In genomic region chr11:1863352-1864215, GRCh38 we compare ENCODE assay signal across 8 cellular contexts. TPM values are rescaled to one million over a fixed set of nuclear protein-coding genes. Genes with fewer than 3 reads are reported as not detected.
DNase-seq lines count a peak whose midpoint lies in the region; ATAC-seq and TF ChIP-seq lines count a peak whose summit lies in the region.

No MANE protein-coding gene starts in this region.

- H3K4me3 ChIP-seq in endodermal cell (ENCODE audit: low read length) = no peak overlapping the region
- no peak overlapping the region for H3K4me3 ChIP-seq in upper lobe of right lung

- ATAC-seq in upper lobe of right lung (peak; percentile 88), HG02870 (IDR thresholded peaks at IDR 0.05; ENCODE audit: unreplicated experiment) (no peak)
- no peak for ATAC-seq in stimulated activated effector memory CD8-positive, alpha-beta T cell treated with anti-CD3 and anti-CD28 coated beads, Interleukin-12 subunit alpha, Interleukin-12 subunit beta, amount 100 ng/mL, for 72 hours

- intact Hi-C loops in upper lobe of right lung (cut with DNase I) = no loop called here

- no peak for TF ChIP-seq CTCF in endodermal cell (conservative IDR thresholded peaks at IDR 0.05)
- TF ChIP-seq CTCF in upper lobe of right lung (IDR thresholded peaks at IDR 0.05) = no peak

- no peak overlapping the region for H3K27ac Mint-ChIP-seq in endodermal cell
- H3K27ac Mint-ChIP-seq in stimulated activated effector memory CD8-positive, alpha-beta T cell treated with anti-CD3 and anti-CD28 coated beads, Interleukin-12 subunit alpha, Interleukin-12 subunit beta, amount 100 ng/mL, for 72 hours = no peak overlapping the region

- no peak overlapping the region for H3K4me3 Mint-ChIP-seq in endodermal cell
- H3K4me3 Mint-ChIP-seq in stimulated activated effector memory CD8-positive, alpha-beta T cell treated with anti-CD3 and anti-CD28 coated beads, Interleukin-12 subunit alpha, Interleukin-12 subunit beta, amount 100 ng/mL, for 72 hours = no peak overlapping the region

- H3K36me3 ChIP-seq in endodermal cell (ENCODE audit: control insufficient read depth, insufficient read depth, low read length) (no peaks in the 10 kb centered on the region), upper lobe of right lung (no peaks in the 10 kb centered on the region)

- peaks cover 4% of the 10 kb centered on the region for H3K27me3 Mint-ChIP-seq in endodermal cell (ENCODE audit: insufficient read depth)

- 39 to 66% methylated on average over 19 to 27 of the region's 27 CpGs for WGBS in endodermal cell (ENCODE audit: insufficient coverage in 1 of 2, insufficient read length in 1 of 2), 2 experiments

- H3K4me1 ChIP-seq in endodermal cell (ENCODE audit: control insufficient read depth, insufficient read depth, low read length) = no peaks in the 10 kb centered on the region
- peaks cover 18% of the 10 kb centered on the region for H3K4me1 ChIP-seq in upper lobe of right lung

- H3K9ac ChIP-seq in endodermal cell (ENCODE audit: extremely low read depth, low read length, poor library complexity, severe bottlenecking) = no peak overlapping the region

- no peaks in the 10 kb centered on the region for H3K9me3 Mint-ChIP-seq in endodermal cell
- no peaks in the 10 kb centered on the region for H3K9me3 Mint-ChIP-seq in stimulated activated effector memory CD8-positive, alpha-beta T cell treated with anti-CD3 and anti-CD28 coated beads, Interleukin-12 subunit alpha, Interleukin-12 subunit beta, amount 100 ng/mL, for 72 hours

- no peaks in the 10 kb centered on the region for H3K27me3 ChIP-seq in endodermal cell (ENCODE audit: control insufficient read depth, insufficient read depth, low read length, poor library complexity, severe bottlenecking)
- peaks cover 2% of the 10 kb centered on the region for H3K27me3 ChIP-seq in upper lobe of right lung

- no peaks in the 10 kb centered on the region for H3K36me3 Mint-ChIP-seq in endodermal cell (ENCODE audit: low read depth)
- peaks cover 48% of the 10 kb centered on the region for H3K36me3 Mint-ChIP-seq in stimulated activated effector memory CD8-positive, alpha-beta T cell treated with anti-CD3 and anti-CD28 coated beads, Interleukin-12 subunit alpha, Interleukin-12 subunit beta, amount 100 ng/mL, for 72 hours

- H3K27ac ChIP-seq in endodermal cell (ENCODE audit: low read depth, low read length) (no peak overlapping the region), upper lobe of right lung (no peak overlapping the region)

- DNase-seq in DMS153 (lab: John Stamatoyannopoulos, UW) (peak; percentile 74), NCI-H460 (ENCODE audit: extremely low read depth, low read depth) (peak; percentile 43), endodermal cell (peak; percentile 72), mesenteric fat pad (ENCODE audit: low spot score) (peak; percentile 94), upper lobe of right lung (peak; percentile 82)
- DNase-seq in activated effector memory CD4-positive, alpha-beta T cell treated with Interleukin-2 at 50 U/mL for 16 hours = no peak
- no peak for DNase-seq in stimulated activated effector memory CD8-positive, alpha-beta T cell treated with anti-CD3 and anti-CD28 coated beads, Interleukin-12 subunit alpha, Interleukin-12 subunit beta, amount 100 ng/mL, for 72 hours (ENCODE audit: low spot score in 2 of 2)

- no peaks in the 10 kb centered on the region for H3K4me1 Mint-ChIP-seq in endodermal cell
- H3K4me1 Mint-ChIP-seq in stimulated activated effector memory CD8-positive, alpha-beta T cell treated with anti-CD3 and anti-CD28 coated beads, Interleukin-12 subunit alpha, Interleukin-12 subunit beta, amount 100 ng/mL, for 72 hours = peaks cover 16% of the 10 kb centered on the region

- H3K9me3 ChIP-seq in endodermal cell (ENCODE audit: control insufficient read depth, low read length) (no peaks in the 10 kb centered on the region), upper lobe of right lung (no peaks in the 10 kb centered on the region)

RNA-seq across cellular contexts. Expression of gene LSP1, which starts 10.7 kb away (rescaled TPM):
- total RNA-seq in NCI-H460 (2014; rRNA removed; shearing (Covaris generic)) = not detected in 2 replicates
- polyA plus RNA-seq in NCI-H460 (2014; cell fraction: nucleus; rRNA removed) = not detected in 2 replicates
- total RNA-seq in endodermal cell = not detected
- polyA plus RNA-seq in endodermal cell (2013, experiment 1 of 2) = not detected
- 0.25 TPM for polyA plus RNA-seq in endodermal cell (2013, experiment 2 of 2)
- 46.4 TPM for total RNA-seq in mesenteric fat pad
- 78.2 TPM for total RNA-seq in upper lobe of right lung

RNA-seq across cellular contexts. Expression of gene TNNI2, which starts 24.8 kb away (rescaled TPM):
- total RNA-seq in NCI-H460 (2014; rRNA removed; shearing (Covaris generic)) = not detected in 2 replicates
- not detected in 2 replicates for polyA plus RNA-seq in NCI-H460 (2014; cell fraction: nucleus; rRNA removed)
- not detected for total RNA-seq in endodermal cell
- polyA plus RNA-seq in endodermal cell (2013, experiment 1 of 2) = not detected
- not detected for polyA plus RNA-seq in endodermal cell (2013, experiment 2 of 2)
- total RNA-seq in mesenteric fat pad = 0.64 TPM
- total RNA-seq in upper lobe of right lung = 6.9 TPM

RNA-seq across cellular contexts. Expression of gene PRR33, which starts 28.1 kb away (rescaled TPM):
- total RNA-seq in NCI-H460 (2014; rRNA removed; shearing (Covaris generic)) = not detected in 2 replicates
- not detected in 2 replicates for polyA plus RNA-seq in NCI-H460 (2014; cell fraction: nucleus; rRNA removed)
- not detected for total RNA-seq in endodermal cell
- polyA plus RNA-seq in endodermal cell (2013, experiment 1 of 2) = not detected
- polyA plus RNA-seq in endodermal cell (2013, experiment 2 of 2) = not detected
- not detected for total RNA-seq in mesenteric fat pad
- not detected for total RNA-seq in upper lobe of right lung

RNA-seq across cellular contexts. Expression of gene SYT8, which starts 28.8 kb away (rescaled TPM):
- total RNA-seq in NCI-H460 (2014; rRNA removed; shearing (Covaris generic)) = not detected in 2 replicates
- not detected in 2 replicates for polyA plus RNA-seq in NCI-H460 (2014; cell fraction: nucleus; rRNA removed)
- not detected for total RNA-seq in endodermal cell
- polyA plus RNA-seq in endodermal cell (2013, experiment 1 of 2) = not detected
- polyA plus RNA-seq in endodermal cell (2013, experiment 2 of 2) = not detected
- not detected for total RNA-seq in mesenteric fat pad
- 12.5 TPM for total RNA-seq in upper lobe of right lung

RNA-seq across cellular contexts. Expression of gene TNNT3, which starts 55.9 kb away (rescaled TPM):
- total RNA-seq in NCI-H460 (2014; rRNA removed; shearing (Covaris generic)) = not detected in 2 replicates
- not detected in 2 replicates for polyA plus RNA-seq in NCI-H460 (2014; cell fraction: nucleus; rRNA removed)
- total RNA-seq in endodermal cell (not detected), mesenteric fat pad (22.9 TPM), upper lobe of right lung (0.43 TPM)
- polyA plus RNA-seq in endodermal cell (2013, experiment 1 of 2) = 0.36 TPM
- polyA plus RNA-seq in endodermal cell (2013, experiment 2 of 2) = not detected

Comparison
In these comparisons a context has a peak if more than half of its experiments do, and no peak if none do; other contexts are left out.
1. DNase-seq: peak in DMS153 (single experiment), NCI-H460 (single experiment), endodermal cell (single experiment), mesenteric fat pad (single experiment) and upper lobe of right lung (single experiment); none in activated effector memory CD4-positive, alpha-beta T cell treated with Interleukin-2 at 50 U/mL for 16 hours (single experiment) and stimulated activated effector memory CD8-positive, alpha-beta T cell treated with anti-CD3 and anti-CD28 coated beads, Interleukin-12 subunit alpha, Interleukin-12 subunit beta, amount 100 ng/mL, for 72 hours (0 of 2).
2. RNA of gene LSP1, which starts 10.7 kb away (total RNA-seq): 78.2 TPM in upper lobe of right lung (single experiment) and 46.4 TPM in mesenteric fat pad (single experiment); not detected in NCI-H460 and not detected in endodermal cell; every median in the first group is over 10 times any median in the second.